Comparison of ENCODE assay signal across 10 cellular contexts in genomic region chr15:52220896-52221660, GRCh38. TPM values are rescaled to one million over a fixed set of nuclear protein-coding genes. Genes with fewer than 3 reads are reported as not detected.
DNase-seq lines count a peak whose midpoint lies in the region; ATAC-seq and TF ChIP-seq lines count a peak whose summit lies in the region.
"Had no signal": no experiment of that assay in that cellular context is flagged by ENCODE, and none has a peak within 500 bp of the region (broad histone marks: within the 10 kb centered on the region; RNA-seq: fewer than 3 reads in every experiment).

No MANE protein-coding gene starts in this region.

- peaks cover 17 to 18% of the 10 kb centered on the region in 2 donors for H3K4me1 Mint-ChIP-seq in immature natural killer cell

- H3K4me1 ChIP-seq in MM.1S (ENCODE audit: low read length) = peaks cover 16% of the 10 kb centered on the region
- H3K4me1 ChIP-seq: ascending aorta had no signal

- H3K9me2 ChIP-seq in MM.1S (replicated peaks; ENCODE audit: insufficient read depth, low read length) = no peaks in the 10 kb centered on the region

- no peaks in the 10 kb centered on the region for H3K9me3 Mint-ChIP-seq in immature natural killer cell

- H3K27ac ChIP-seq in MM.1S (ENCODE audit: low read length) = peak overlapping the region; percentile 11; the same call in 1 of the 2 replicates
- H3K27ac ChIP-seq: ascending aorta had no signal

- no peak for TF ChIP-seq CTCF in GM12875 (IDR thresholded peaks at IDR 0.05; ENCODE audit: borderline replicate concordance, insufficient read depth, low read depth, low read length)
- no peak for TF ChIP-seq CTCF in MM.1S (IDR thresholded peaks at IDR 0.05; ENCODE audit: low read length)

- peak overlapping the region; percentile 48 for H3K4me2 ChIP-seq in MM.1S (ENCODE audit: low read depth, low read length)

- no peaks in the 10 kb centered on the region for H4K20me1 ChIP-seq in MM.1S (ENCODE audit: insufficient read depth, low read length)

- no peaks in the 10 kb centered on the region for H3K27me3 ChIP-seq in MM.1S (replicated peaks; ENCODE audit: insufficient read depth, low read length)
- H3K27me3 ChIP-seq: ascending aorta had no signal

- DNase-seq in MM.1S (peak; percentile 25), immature natural killer cell (peak in 1 of 3 donors; percentile 6), HuH-7.5 (ENCODE audit: low spot score) (no peak), putamen (ENCODE audit: low spot score) (no peak)
- DNase-seq: erythroblast had no signal

- peak overlapping the region; percentile 21 for H3K4me3 ChIP-seq in GM12875 (ENCODE audit: low read depth, low read length)
- no peak overlapping the region; the same call in 1 of the 2 replicates for H3K4me3 ChIP-seq in MM.1S (ENCODE audit: low read length)
- H3K4me3 ChIP-seq: ascending aorta had no signal

- H3K27me3 Mint-ChIP-seq in immature natural killer cell (ENCODE audit: low read depth in 3 of 3) = no peaks in the 10 kb centered on the region

- no peak overlapping the region for H2AFZ ChIP-seq in MM.1S (ENCODE audit: low read length)

- H3F3A ChIP-seq in MM.1S (ENCODE audit: insufficient read depth, low read length) = peaks cover 12% of the 10 kb centered on the region

- ATAC-seq in GM19467 (IDR thresholded peaks at IDR 0.05; ENCODE audit: unreplicated experiment) = peak; percentile 26
- ATAC-seq in HG03520 (IDR thresholded peaks at IDR 0.05; ENCODE audit: unreplicated experiment) = no peak
- no peak for ATAC-seq in GM21423 (IDR thresholded peaks at IDR 0.05; ENCODE audit: unreplicated experiment)

- peak overlapping the region; percentile 54 to 91 (median 90) for H3K27ac Mint-ChIP-seq in immature natural killer cell

- H3K79me2 ChIP-seq in MM.1S (ENCODE audit: low read length) = no peaks in the 10 kb centered on the region

- H3K36me3 Mint-ChIP-seq in immature natural killer cell = peaks cover 0 to 3% (median 0%) of the 10 kb centered on the region in 3 donors

- peak overlapping the region; percentile 70 to 84 (median 75) for H3K4me3 Mint-ChIP-seq in immature natural killer cell

- no peaks in the 10 kb centered on the region for H3K9me3 ChIP-seq in MM.1S (replicated peaks; ENCODE audit: insufficient read depth, low read length)
- H3K9me3 ChIP-seq: ascending aorta had no signal

- no peak overlapping the region for H3K9ac ChIP-seq in MM.1S (ENCODE audit: low read length)

- H3K36me3 ChIP-seq in MM.1S (replicated peaks; ENCODE audit: insufficient read depth, low read length) = no peaks in the 10 kb centered on the region
- H3K36me3 ChIP-seq: ascending aorta had no signal

RNA-seq across cellular contexts. Expression of gene GNB5, which starts 29.9 kb away (rescaled TPM):
- 10 to 100 TPM; 19.0 to 23.6 (median 22.3) TPM for polyA plus RNA-seq in immature natural killer cell
